ENCODE assay signal across 1 cellular context in the genomic region with DNA sequence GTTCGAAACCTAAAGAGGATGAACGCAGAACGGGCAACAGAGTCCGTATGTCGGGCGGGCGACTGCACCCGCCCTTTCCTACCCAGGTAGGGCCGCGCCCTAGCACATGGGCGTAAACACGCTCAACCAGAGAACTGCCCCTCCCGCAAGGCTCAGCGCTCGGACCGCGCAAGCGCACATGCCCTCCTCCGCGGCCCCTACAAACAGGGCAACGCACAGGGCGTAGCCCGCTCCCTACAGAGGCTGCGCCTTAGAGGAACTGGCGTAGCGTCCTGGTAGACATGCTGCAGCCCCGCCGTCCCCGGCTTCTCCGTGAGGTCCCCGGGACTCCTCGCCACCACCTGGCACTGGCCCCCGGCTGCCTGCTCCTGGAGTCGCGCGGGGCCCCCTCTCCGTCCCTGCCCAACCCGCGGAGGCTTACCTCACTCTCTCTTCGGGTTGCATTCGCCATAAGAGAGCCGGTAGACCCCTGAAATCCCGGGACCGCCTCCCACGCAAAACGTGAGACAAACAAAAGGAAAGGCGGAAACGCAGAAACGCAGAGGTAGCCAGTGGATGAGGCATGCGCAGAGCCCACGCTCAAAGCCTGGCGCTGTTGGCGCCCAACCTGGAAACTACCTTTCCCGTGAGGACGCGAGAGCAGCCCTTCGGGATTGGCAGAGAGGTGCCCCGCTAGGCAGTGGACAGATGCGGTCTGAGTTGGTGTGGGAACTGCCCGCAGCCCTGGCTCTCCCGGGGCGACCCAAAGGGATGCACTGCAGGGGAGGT.
A peak's percentile ranks its signal among the peaks of the same experiment; 100 is the strongest.
TF ChIP-seq lines count a peak whose summit lies in the region.

A gene (minus strand): TSS at position 518 of the 768 bp plus-strand sequence. CDS start 1,642 bp downstream, outside the sequence.

TF ChIP-seq in HepG2, 621 proteins besides CTCF, POLR2A, EP300 and RAD21 (continued from another document and continues in another):
- TF ChIP-seq, protein P1, sequence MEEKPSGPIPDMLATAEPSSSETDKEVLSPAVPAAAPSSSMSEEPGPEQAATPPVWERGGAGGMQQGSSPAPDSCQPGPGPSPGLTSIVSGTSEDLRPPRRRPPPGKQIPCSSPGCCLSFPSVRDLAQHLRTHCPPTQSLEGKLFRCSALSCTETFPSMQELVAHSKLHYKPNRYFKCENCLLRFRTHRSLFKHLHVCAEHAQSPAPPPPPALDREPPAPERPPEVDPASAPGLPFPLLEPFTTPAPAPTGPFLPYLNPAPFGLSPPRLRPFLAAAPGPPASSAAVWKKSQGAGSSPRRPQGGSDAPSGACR (CRISPR knock-in tag; IDR thresholded peaks at IDR 0.05): peak; percentile 53; the same call in 1 of the 2 replicates
- peak; percentile 14 for TF ChIP-seq SKI (IDR thresholded peaks at IDR 0.05; ENCODE audit: partially characterized antibody)
- TF ChIP-seq CREM (IDR thresholded peaks at IDR 0.05): peak; percentile 16; the same call in 1 of the 2 replicates
- no peak for TF ChIP-seq CREM (CRISPR knock-in tag; IDR thresholded peaks at IDR 0.05)
- peak; percentile 21; the same call in 1 of the 2 replicates for TF ChIP-seq GTF2F1 (IDR thresholded peaks at IDR 0.05; ENCODE audit: low read length)
- peak; percentile 61; the same call in 1 of the 2 replicates for TF ChIP-seq ZNF343 (CRISPR knock-in tag; IDR thresholded peaks at IDR 0.05)
- 0 out of 2 replicates have a peak, but pooled peaks have one; percentile 27 for TF ChIP-seq CEBPG (CRISPR knock-in tag; IDR thresholded peaks at IDR 0.05)
- TF ChIP-seq PAF1 (CRISPR knock-in tag; IDR thresholded peaks at IDR 0.05): no peak
- no peak; the same call in 1 of the 2 replicates for TF ChIP-seq ZMAT3 (CRISPR knock-in tag; conservative IDR thresholded peaks at IDR 0.05)
- TF ChIP-seq CREB1 (IDR thresholded peaks at IDR 0.05): no peak
- peak; percentile 58; the same call in 1 of the 2 replicates for TF ChIP-seq CREB1 (CRISPR knock-in tag; IDR thresholded peaks at IDR 0.05)
- TF ChIP-seq, protein P2, sequence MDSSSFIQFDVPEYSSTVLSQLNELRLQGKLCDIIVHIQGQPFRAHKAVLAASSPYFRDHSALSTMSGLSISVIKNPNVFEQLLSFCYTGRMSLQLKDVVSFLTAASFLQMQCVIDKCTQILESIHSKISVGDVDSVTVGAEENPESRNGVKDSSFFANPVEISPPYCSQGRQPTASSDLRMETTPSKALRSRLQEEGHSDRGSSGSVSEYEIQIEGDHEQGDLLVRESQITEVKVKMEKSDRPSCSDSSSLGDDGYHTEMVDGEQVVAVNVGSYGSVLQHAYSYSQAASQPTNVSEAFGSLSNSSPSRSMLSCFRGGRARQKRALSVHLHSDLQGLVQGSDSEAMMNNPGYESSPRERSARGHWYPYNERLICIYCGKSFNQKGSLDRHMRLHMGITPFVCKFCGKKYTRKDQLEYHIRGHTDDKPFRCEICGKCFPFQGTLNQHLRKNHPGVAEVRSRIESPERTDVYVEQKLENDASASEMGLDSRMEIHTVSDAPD (CRISPR knock-in tag; IDR thresholded peaks at IDR 0.05): peak; percentile 48; the same call in 1 of the 2 replicates
- TF ChIP-seq, protein P3, sequence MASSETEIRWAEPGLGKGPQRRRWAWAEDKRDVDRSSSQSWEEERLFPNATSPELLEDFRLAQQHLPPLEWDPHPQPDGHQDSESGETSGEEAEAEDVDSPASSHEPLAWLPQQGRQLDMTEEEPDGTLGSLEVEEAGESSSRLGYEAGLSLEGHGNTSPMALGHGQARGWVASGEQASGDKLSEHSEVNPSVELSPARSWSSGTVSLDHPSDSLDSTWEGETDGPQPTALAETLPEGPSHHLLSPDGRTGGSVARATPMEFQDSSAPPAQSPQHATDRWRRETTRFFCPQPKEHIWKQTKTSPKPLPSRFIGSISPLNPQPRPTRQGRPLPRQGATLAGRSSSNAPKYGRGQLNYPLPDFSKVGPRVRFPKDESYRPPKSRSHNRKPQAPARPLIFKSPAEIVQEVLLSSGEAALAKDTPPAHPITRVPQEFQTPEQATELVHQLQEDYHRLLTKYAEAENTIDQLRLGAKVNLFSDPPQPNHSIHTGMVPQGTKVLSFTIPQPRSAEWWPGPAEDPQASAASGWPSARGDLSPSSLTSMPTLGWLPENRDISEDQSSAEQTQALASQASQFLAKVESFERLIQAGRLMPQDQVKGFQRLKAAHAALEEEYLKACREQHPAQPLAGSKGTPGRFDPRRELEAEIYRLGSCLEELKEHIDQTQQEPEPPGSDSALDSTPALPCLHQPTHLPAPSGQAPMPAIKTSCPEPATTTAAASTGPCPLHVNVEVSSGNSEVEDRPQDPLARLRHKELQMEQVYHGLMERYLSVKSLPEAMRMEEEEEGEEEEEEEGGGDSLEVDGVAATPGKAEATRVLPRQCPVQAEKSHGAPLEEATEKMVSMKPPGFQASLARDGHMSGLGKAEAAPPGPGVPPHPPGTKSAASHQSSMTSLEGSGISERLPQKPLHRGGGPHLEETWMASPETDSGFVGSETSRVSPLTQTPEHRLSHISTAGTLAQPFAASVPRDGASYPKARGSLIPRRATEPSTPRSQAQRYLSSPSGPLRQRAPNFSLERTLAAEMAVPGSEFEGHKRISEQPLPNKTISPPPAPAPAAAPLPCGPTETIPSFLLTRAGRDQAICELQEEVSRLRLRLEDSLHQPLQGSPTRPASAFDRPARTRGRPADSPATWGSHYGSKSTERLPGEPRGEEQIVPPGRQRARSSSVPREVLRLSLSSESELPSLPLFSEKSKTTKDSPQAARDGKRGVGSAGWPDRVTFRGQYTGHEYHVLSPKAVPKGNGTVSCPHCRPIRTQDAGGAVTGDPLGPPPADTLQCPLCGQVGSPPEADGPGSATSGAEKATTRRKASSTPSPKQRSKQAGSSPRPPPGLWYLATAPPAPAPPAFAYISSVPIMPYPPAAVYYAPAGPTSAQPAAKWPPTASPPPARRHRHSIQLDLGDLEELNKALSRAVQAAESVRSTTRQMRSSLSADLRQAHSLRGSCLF (CRISPR knock-in tag; IDR thresholded peaks at IDR 0.05; ENCODE audit: borderline replicate concordance): 0 out of 2 replicates have a peak, but pooled peaks have one; percentile 25
- TF ChIP-seq, protein P4, sequence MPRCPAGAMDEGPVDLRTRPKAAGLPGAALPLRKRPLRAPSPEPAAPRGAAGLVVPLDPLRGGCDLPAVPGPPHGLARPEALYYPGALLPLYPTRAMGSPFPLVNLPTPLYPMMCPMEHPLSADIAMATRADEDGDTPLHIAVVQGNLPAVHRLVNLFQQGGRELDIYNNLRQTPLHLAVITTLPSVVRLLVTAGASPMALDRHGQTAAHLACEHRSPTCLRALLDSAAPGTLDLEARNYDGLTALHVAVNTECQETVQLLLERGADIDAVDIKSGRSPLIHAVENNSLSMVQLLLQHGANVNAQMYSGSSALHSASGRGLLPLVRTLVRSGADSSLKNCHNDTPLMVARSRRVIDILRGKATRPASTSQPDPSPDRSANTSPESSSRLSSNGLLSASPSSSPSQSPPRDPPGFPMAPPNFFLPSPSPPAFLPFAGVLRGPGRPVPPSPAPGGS (CRISPR knock-in tag; IDR thresholded peaks at IDR 0.05): peak; percentile 75; the same call in 1 of the 2 replicates
- 0 out of 2 replicates have a peak, but pooled peaks have one; percentile 19 for TF ChIP-seq MAF1 (CRISPR knock-in tag; IDR thresholded peaks at IDR 0.05; ENCODE audit: borderline replicate concordance)
- TF ChIP-seq ZNF605 (CRISPR knock-in tag; IDR thresholded peaks at IDR 0.05): peak; percentile 91
- peak; percentile 82; the same call in 1 of the 3 replicates for TF ChIP-seq MXI1 (IDR thresholded peaks at IDR 0.05; ENCODE audit: borderline replicate concordance, low read depth, low read length)
- no peak for TF ChIP-seq ZNF577 (CRISPR knock-in tag; IDR thresholded peaks at IDR 0.05; ENCODE audit: borderline replicate concordance, low read depth)
- TF ChIP-seq, protein P5, sequence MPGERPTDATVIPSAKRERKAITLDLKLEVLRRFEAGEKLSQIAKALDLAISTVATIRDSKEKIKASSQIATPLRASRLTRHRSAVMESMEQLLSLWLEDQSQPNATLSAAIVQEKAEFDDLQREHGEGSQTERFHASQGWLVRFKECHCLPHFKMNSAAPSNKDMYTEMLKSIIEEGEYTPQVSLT (CRISPR knock-in tag; IDR thresholded peaks at IDR 0.05; ENCODE audit: borderline replicate concordance, low read depth): no peak
- TF ChIP-seq, protein P6, sequence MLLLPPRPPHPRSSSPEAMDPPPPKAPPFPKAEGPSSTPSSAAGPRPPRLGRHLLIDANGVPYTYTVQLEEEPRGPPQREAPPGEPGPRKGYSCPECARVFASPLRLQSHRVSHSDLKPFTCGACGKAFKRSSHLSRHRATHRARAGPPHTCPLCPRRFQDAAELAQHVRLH (CRISPR knock-in tag; IDR thresholded peaks at IDR 0.05; ENCODE audit: borderline replicate concordance, low read depth): peak; percentile 71
- TF ChIP-seq FOXA1 (IDR thresholded peaks at IDR 0.05): no peak
- peak; percentile 76 for TF ChIP-seq FOXA1 (CRISPR knock-in tag; IDR thresholded peaks at IDR 0.05)
- peak; percentile 82 for TF ChIP-seq ZSCAN31 (CRISPR knock-in tag; IDR thresholded peaks at IDR 0.05; ENCODE audit: low read depth)
- TF ChIP-seq, protein P7, sequence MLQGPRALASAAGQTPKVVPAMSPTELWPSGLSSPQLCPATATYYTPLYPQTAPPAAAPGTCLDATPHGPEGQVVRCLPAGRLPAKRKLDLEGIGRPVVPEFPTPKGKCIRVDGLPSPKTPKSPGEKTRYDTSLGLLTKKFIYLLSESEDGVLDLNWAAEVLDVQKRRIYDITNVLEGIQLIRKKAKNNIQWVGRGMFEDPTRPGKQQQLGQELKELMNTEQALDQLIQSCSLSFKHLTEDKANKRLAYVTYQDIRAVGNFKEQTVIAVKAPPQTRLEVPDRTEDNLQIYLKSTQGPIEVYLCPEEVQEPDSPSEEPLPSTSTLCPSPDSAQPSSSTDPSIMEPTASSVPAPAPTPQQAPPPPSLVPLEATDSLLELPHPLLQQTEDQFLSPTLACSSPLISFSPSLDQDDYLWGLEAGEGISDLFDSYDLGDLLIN (CRISPR knock-in tag; IDR thresholded peaks at IDR 0.05; ENCODE audit: borderline replicate concordance): 0 out of 2 replicates have a peak, but pooled peaks have one; percentile 68
- 0 out of 2 replicates have a peak, but pooled peaks have one; percentile 13 for TF ChIP-seq CAMTA2 (CRISPR knock-in tag; IDR thresholded peaks at IDR 0.05; ENCODE audit: borderline replicate concordance)
- TF ChIP-seq RFX1 (IDR thresholded peaks at IDR 0.05): no peak
- TF ChIP-seq TCF12 (IDR thresholded peaks at IDR 0.05): no peak
- no peak; the same call in 1 of the 2 replicates for TF ChIP-seq TCF12 (CRISPR knock-in tag; IDR thresholded peaks at IDR 0.05)
- peak; percentile 88 for TF ChIP-seq KDM5B (CRISPR knock-in tag; IDR thresholded peaks at IDR 0.05; ENCODE audit: borderline replicate concordance)
- peak; percentile 92; the same call in 1 of the 2 replicates for TF ChIP-seq BRD4 (CRISPR knock-in tag; IDR thresholded peaks at IDR 0.05)
- peak; percentile 90 for TF ChIP-seq KAT8 (CRISPR knock-in tag; IDR thresholded peaks at IDR 0.05)
- TF ChIP-seq LCORL (IDR thresholded peaks at IDR 0.05): no peak
- TF ChIP-seq LCORL (CRISPR knock-in tag; IDR thresholded peaks at IDR 0.05): peak; percentile 67
- TF ChIP-seq ZNF143 (CRISPR knock-in tag; IDR thresholded peaks at IDR 0.05): peak; percentile 91
- TF ChIP-seq SAFB2 (CRISPR knock-in tag; IDR thresholded peaks at IDR 0.05; ENCODE audit: borderline replicate concordance, low read depth): peak; percentile 53; the same call in 1 of the 2 replicates
- TF ChIP-seq ZNF10 (CRISPR knock-in tag; IDR thresholded peaks at IDR 0.05; ENCODE audit: borderline replicate concordance, low read depth): no peak
- peak; percentile 70; the same call in 1 of the 2 replicates for TF ChIP-seq REPIN1 (CRISPR knock-in tag; IDR thresholded peaks at IDR 0.05; ENCODE audit: borderline replicate concordance, low read depth)
- TF ChIP-seq ZNF773 (CRISPR knock-in tag; IDR thresholded peaks at IDR 0.05; ENCODE audit: borderline replicate concordance): no peak
- peak; percentile 80; the same call in 1 of the 2 replicates for TF ChIP-seq NFKB2 (CRISPR knock-in tag; IDR thresholded peaks at IDR 0.05; ENCODE audit: borderline replicate concordance)
- TF ChIP-seq NFYC (CRISPR knock-in tag; IDR thresholded peaks at IDR 0.05): peak; percentile 61
- TF ChIP-seq, protein P8, sequence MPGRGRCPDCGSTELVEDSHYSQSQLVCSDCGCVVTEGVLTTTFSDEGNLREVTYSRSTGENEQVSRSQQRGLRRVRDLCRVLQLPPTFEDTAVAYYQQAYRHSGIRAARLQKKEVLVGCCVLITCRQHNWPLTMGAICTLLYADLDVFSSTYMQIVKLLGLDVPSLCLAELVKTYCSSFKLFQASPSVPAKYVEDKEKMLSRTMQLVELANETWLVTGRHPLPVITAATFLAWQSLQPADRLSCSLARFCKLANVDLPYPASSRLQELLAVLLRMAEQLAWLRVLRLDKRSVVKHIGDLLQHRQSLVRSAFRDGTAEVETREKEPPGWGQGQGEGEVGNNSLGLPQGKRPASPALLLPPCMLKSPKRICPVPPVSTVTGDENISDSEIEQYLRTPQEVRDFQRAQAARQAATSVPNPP (CRISPR knock-in tag; IDR thresholded peaks at IDR 0.05): peak; percentile 66; the same call in 1 of the 2 replicates
- peak; percentile 78 for TF ChIP-seq PHF8 (CRISPR knock-in tag; IDR thresholded peaks at IDR 0.05)
- TF ChIP-seq ZNF205 (CRISPR knock-in tag; IDR thresholded peaks at IDR 0.05): peak; percentile 70; the same call in 1 of the 2 replicates
- TF ChIP-seq, protein P9, sequence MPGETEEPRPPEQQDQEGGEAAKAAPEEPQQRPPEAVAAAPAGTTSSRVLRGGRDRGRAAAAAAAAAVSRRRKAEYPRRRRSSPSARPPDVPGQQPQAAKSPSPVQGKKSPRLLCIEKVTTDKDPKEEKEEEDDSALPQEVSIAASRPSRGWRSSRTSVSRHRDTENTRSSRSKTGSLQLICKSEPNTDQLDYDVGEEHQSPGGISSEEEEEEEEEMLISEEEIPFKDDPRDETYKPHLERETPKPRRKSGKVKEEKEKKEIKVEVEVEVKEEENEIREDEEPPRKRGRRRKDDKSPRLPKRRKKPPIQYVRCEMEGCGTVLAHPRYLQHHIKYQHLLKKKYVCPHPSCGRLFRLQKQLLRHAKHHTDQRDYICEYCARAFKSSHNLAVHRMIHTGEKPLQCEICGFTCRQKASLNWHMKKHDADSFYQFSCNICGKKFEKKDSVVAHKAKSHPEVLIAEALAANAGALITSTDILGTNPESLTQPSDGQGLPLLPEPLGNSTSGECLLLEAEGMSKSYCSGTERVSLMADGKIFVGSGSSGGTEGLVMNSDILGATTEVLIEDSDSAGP (CRISPR knock-in tag; IDR thresholded peaks at IDR 0.05; ENCODE audit: borderline replicate concordance): peak; percentile 94
- TF ChIP-seq ZNF253 (CRISPR knock-in tag; IDR thresholded peaks at IDR 0.05; ENCODE audit: borderline replicate concordance): peak; percentile 3; the same call in 1 of the 2 replicates
- no peak for TF ChIP-seq ZNF251 (CRISPR knock-in tag; IDR thresholded peaks at IDR 0.05)
